In the genomic region with DNA sequence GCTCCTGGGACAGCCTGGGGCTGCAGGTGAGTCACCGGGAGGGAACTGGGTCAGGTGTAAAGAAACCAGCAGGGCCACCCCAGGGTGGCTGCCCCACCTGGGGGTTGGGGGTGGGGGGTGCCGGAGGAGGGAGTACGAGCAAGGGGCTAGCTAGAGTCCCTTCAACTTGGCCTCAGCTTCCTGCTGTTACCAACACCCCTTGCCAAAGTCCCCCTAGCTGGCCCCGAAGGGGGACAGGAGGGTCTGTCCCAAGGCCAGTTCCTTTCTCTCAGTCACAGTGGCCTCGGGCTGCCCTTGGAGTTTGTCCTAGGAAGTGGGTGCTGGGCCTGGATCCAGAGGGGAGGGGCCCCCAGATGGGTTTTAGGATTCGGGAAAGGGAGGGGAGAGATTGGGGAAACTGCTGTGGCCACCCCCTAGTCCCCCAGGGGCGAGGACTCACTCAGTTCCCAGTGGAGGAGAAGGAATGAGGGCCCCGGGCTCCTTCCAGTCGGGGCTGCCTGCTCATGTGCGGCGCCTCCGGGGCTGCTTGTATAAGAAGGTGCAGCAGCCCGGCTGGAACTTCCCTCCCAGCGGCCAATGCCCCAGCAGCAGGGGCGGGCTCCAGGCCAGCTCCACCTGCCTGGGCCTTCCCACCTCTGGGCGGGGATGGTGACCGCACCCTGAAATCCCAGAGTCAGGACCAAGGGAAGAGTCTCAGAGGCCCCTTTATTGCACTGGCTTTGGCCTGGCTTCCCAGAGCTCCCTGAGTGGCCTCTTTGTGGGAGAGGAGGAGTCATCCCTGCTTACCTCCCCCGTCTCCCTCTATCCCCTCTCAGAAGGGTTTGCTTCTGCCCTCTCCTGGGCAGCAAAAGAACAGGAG, we compare ENCODE assay signal across 9 cellular contexts. TPM values are rescaled to one million over a fixed set of nuclear protein-coding genes. Genes with fewer than 3 reads are reported as not detected.
DNase-seq lines count a peak whose midpoint lies in the region; ATAC-seq and TF ChIP-seq lines count a peak whose summit lies in the region.
"Had no signal": no experiment of that assay in that cellular context is flagged by ENCODE, and none has a peak within 500 bp of the region (broad histone marks: within the 10 kb centered on the region; RNA-seq: fewer than 3 reads in every experiment).

No MANE protein-coding gene starts in this region.

- no peaks in the 10 kb centered on the region for H3K9me3 Mint-ChIP-seq in activated CD4-positive, alpha-beta memory T cell treated with anti-CD3 and anti-CD28 coated beads for 36 hours
- H3K9me3 Mint-ChIP-seq: CD4-positive, alpha-beta T cell had no signal

- peak; percentile 88 for ATAC-seq in mucosa of descending colon
- ATAC-seq in GM21447 (IDR thresholded peaks at IDR 0.05; ENCODE audit: unreplicated experiment): no peak

- peak; percentile 50 for DNase-seq in activated CD8-positive, alpha-beta memory T cell treated with anti-CD3 and anti-CD28 coated beads for 24 hours
- DNase-seq in activated CD8-positive, alpha-beta memory T cell treated with anti-CD3 and anti-CD28 coated beads, Interleukin-2, amount 50 U/mL, for 4 hours: no peak
- DNase-seq in NCI-H748 (lab: John Stamatoyannopoulos, UW; ENCODE audit: unreplicated experiment): peak; percentile 76
- peak; percentile 87 for DNase-seq in ecto neural progenitor cell (ENCODE audit: low spot score)
- peak; percentile 92 to 94 (median 94) for DNase-seq in mucosa of descending colon
- no peak for DNase-seq in activated CD4-positive, alpha-beta memory T cell treated with anti-CD3 and anti-CD28 coated beads for 36 hours
- DNase-seq in foreskin melanocyte: no peak

- CTCF ChIA-PET in activated CD4-positive, alpha-beta memory T cell treated with anti-CD3 and anti-CD28 coated beads for 36 hours (lab: Charles Lee): interaction anchor here (1.3 kb wide), 1 partner anchor 149 kb away, joined by 3 read pairs; no protein-coding TSS in a partner anchor

- peak overlapping the region; percentile 32 for H3K4me3 ChIP-seq in mucosa of descending colon

- H3K4me1 ChIP-seq in mucosa of descending colon (ENCODE audit: low read depth): peaks cover 23% of the 10 kb centered on the region

- no peaks in the 10 kb centered on the region for H3K36me3 Mint-ChIP-seq in activated CD4-positive, alpha-beta memory T cell treated with anti-CD3 and anti-CD28 coated beads for 36 hours

- POLR2A ChIA-PET in activated CD4-positive, alpha-beta memory T cell treated with anti-CD3 and anti-CD28 coated beads for 36 hours (lab: Charles Lee): no interaction called here

- intact Hi-C loops in mucosa of descending colon (cut with DNase I, micrococcal nuclease): no loop called here
- intact Hi-C loops in activated CD4-positive, alpha-beta memory T cell treated with anti-CD3 and anti-CD28 coated beads for 36 hours (cut with micrococcal nuclease): no loop called here

- no peaks in the 10 kb centered on the region for H3K9me3 ChIP-seq in mucosa of descending colon

- no peaks in the 10 kb centered on the region for H3K36me3 ChIP-seq in mucosa of descending colon (ENCODE audit: low read depth)

- H3K4me1 Mint-ChIP-seq in activated CD4-positive, alpha-beta memory T cell treated with anti-CD3 and anti-CD28 coated beads for 36 hours (ENCODE audit: low read depth): peaks cover 11% of the 10 kb centered on the region

- no peaks in the 10 kb centered on the region for H3K27me3 Mint-ChIP-seq in activated CD4-positive, alpha-beta memory T cell treated with anti-CD3 and anti-CD28 coated beads for 36 hours
- H3K27me3 Mint-ChIP-seq: CD4-positive, alpha-beta T cell had no signal

- TF ChIP-seq CTCF in mucosa of descending colon (IDR thresholded peaks at IDR 0.05): no peak

- no peak overlapping the region for H3K4me3 Mint-ChIP-seq in activated CD4-positive, alpha-beta memory T cell treated with anti-CD3 and anti-CD28 coated beads for 36 hours
- H3K4me3 Mint-ChIP-seq: CD4-positive, alpha-beta T cell had no signal

- H3K27ac Mint-ChIP-seq in activated CD4-positive, alpha-beta memory T cell treated with anti-CD3 and anti-CD28 coated beads for 36 hours: no peak overlapping the region
- H3K27ac Mint-ChIP-seq: CD4-positive, alpha-beta T cell had no signal

RNA-seq across cellular contexts. Expression of a gene that starts 7.3 kb away (rescaled TPM):
- 100 to 1,000 TPM in 2 of 3 donors, 10 to 100 TPM in 1; 88.7 to 199 (median 165) TPM for total RNA-seq in mucosa of descending colon
- total RNA-seq in activated CD4-positive, alpha-beta memory T cell treated with anti-CD3 and anti-CD28 coated beads for 36 hours: 10 to 100 TPM; 41.7 to 44.3 TPM

Comparison
In these comparisons a context has a peak if more than half of its experiments do, and no peak if none do; other contexts are left out.
1. DNase-seq: peak in activated CD8-positive, alpha-beta memory T cell treated with anti-CD3 and anti-CD28 coated beads for 24 hours (single experiment), NCI-H748 (single experiment), ecto neural progenitor cell (single experiment) and mucosa of descending colon (3 of 3); none in activated CD8-positive, alpha-beta memory T cell treated with anti-CD3 and anti-CD28 coated beads, Interleukin-2, amount 50 U/mL, for 4 hours (single experiment), activated CD4-positive, alpha-beta memory T cell treated with anti-CD3 and anti-CD28 coated beads for 36 hours (single experiment) and foreskin melanocyte (single experiment).